9 cellular contexts compared by ENCODE assay signal in the genomic region with DNA sequence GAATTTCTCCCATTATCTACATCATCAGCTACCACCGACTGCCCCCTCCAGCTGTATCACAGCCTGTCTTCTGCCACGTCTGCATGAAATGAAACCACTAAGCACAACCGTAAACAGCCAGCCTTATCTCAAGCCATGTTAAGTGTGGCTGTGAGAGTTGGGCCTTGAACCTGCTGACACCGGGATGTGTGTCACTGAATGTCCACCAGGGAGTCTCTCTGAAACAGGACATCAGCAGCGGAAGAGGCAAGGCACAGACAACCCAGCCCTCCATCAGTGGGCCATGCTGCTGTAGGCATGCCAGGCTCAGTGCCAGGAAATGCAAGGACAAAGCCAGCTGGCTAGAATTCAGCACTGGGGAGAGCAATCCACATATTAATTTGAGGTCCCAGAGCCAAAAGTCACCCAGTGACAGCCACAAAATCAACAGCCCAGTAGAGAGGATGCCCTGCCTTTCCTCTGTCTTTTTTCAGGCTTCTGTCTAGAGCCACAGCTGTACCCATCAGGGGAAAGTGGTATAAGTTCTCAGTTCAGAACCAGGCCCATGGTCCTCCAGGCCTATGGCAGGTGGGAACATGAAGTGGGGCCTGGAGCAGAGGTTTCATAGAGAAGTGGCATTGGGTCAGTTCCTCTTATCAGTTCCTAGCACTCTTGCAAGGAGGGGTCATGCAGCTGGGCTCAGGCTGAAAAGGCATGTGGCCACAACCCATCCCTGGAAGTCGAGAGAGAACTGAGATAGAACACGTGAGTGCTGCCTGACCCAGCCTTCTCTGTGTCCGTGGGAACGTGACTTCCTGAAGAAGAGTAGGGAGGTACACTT.
DNase-seq lines count a peak whose midpoint lies in the region; ATAC-seq, FAIRE-seq and TF ChIP-seq lines count a peak whose summit lies in the region.
"Had no signal": no experiment of that assay in that cellular context is flagged by ENCODE, and none has a peak within 500 bp of the region (broad histone marks: within the 10 kb centered on the region; RNA-seq: fewer than 3 reads in every experiment).

No MANE protein-coding gene starts in this region.

- no peak overlapping the region for H3K4me3 ChIP-seq in liver (ENCODE audit: low read depth in 1 of 3, low read length in 3 of 3)

- peak overlapping the region in 1 of 2 donors; percentile 38 for H3K27ac ChIP-seq in liver (ENCODE audit: low read depth in 1 of 2, low read length in 2 of 2)

- no peaks in the 10 kb centered on the region for H3K4me1 ChIP-seq in liver (ENCODE audit: control insufficient read depth in 4 of 4, insufficient read depth in 4 of 4, low read length in 3 of 4)

- no peaks in the 10 kb centered on the region for H3K36me3 ChIP-seq in liver (ENCODE audit: control insufficient read depth in 4 of 4, insufficient read depth in 3 of 4, low read depth in 1 of 4, low read length in 3 of 4)

- H3K9me3 ChIP-seq in liver (ENCODE audit: control insufficient read depth in 4 of 4, low read length in 3 of 4), result no peaks in the 10 kb centered on the region

- 63% methylated on average over 9 of the region's 9 CpGs for WGBS in liver

- H3K27me3 ChIP-seq in liver (ENCODE audit: control insufficient read depth in 4 of 4, insufficient read depth in 4 of 4, low read length in 3 of 4), result no peaks in the 10 kb centered on the region

- peak in 1 of 2 donors; percentile 82 for TF ChIP-seq RAD21 in liver (IDR thresholded peaks at IDR 0.05)

- peak; percentile 30 for TF ChIP-seq CTCF in liver (IDR thresholded peaks at IDR 0.05; ENCODE audit: low read depth, low read length, missing input control)

- no peak for TF ChIP-seq POLR2A in H54 (IDR thresholded peaks at IDR 0.05; ENCODE audit: low read depth, low read length)

- DNase-seq in amygdala (lab: John Stamatoyannopoulos, UW) (peak in 41 of 56 donors; percentile 5 to 73 (median 36)), H54 (ENCODE audit: insufficient read length, low spot score) (no peak), NCI-H2171 treated with DMSO at 0.1 percent for 48 hours (lab: John Stamatoyannopoulos, UW) (no peak)
- no peak for DNase-seq in stimulated activated naive CD8-positive, alpha-beta T cell treated with anti-CD3 and anti-CD28 coated beads, Interleukin-15, Interleukin-2, amounts not matched to agents 100 U/mL and 50 U/mL, for 24 hours
- DNase-seq in effector CD8-positive, alpha-beta T cell (lab: John Stamatoyannopoulos, UW), result no peak
- DNase-seq: activated naive CD8-positive, alpha-beta T cell treated with anti-CD3 and anti-CD28 coated beads, Interleukin-2, amount 10 ng/mL, durations not matched to agents 7 days and 5 days had no signal

- peak; percentile 67 for ATAC-seq in GM18519 (IDR thresholded peaks at IDR 0.05; ENCODE audit: low FRiP score, unreplicated experiment)
- ATAC-seq in HG03135 (IDR thresholded peaks at IDR 0.05; ENCODE audit: unreplicated experiment), result peak; percentile 85
- no peak for ATAC-seq in stimulated activated naive CD8-positive, alpha-beta T cell treated with anti-CD3 and anti-CD28 coated beads, Interleukin-15, Interleukin-2, amounts not matched to agents 100 U/mL and 50 U/mL, for 24 hours

- no peak for FAIRE-seq in H54 (lab: Jason Lieb, UNC)

- H3K9ac ChIP-seq in liver (ENCODE audit: low read depth in 1 of 2, low read length in 2 of 2), result no peak overlapping the region

TF ChIP-seq in liver, 16 proteins besides CTCF, POLR2A, EP300 and RAD21:
- TF ChIP-seq FOXA1 (IDR thresholded peaks at IDR 0.05), result no peak
- TF ChIP-seq GABPA (IDR thresholded peaks at IDR 0.05 in 1 of 2, conservative IDR thresholded peaks at IDR 0.05 in 1 of 2), result no peak
- peak in 1 of 2 donors; percentile 15 for TF ChIP-seq EGR1 (IDR thresholded peaks at IDR 0.05; ENCODE audit: low read depth in 2 of 2)
- peak; percentile 62 for TF ChIP-seq SP1 (IDR thresholded peaks at IDR 0.05)
- TF ChIP-seq YY1 (IDR thresholded peaks at IDR 0.05), result peak; percentile 19
- TF ChIP-seq JUND (IDR thresholded peaks at IDR 0.05), result no peak
- no peak for TF ChIP-seq HNF4G (IDR thresholded peaks at IDR 0.05)
- TF ChIP-seq, protein P1, sequence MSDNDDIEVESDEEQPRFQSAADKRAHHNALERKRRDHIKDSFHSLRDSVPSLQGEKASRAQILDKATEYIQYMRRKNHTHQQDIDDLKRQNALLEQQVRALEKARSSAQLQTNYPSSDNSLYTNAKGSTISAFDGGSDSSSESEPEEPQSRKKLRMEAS (IDR thresholded peaks at IDR 0.05), result peak; percentile 59
- TF ChIP-seq, protein P2, sequence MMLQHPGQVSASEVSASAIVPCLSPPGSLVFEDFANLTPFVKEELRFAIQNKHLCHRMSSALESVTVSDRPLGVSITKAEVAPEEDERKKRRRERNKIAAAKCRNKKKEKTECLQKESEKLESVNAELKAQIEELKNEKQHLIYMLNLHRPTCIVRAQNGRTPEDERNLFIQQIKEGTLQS (IDR thresholded peaks at IDR 0.05), result no peak
- no peak for TF ChIP-seq TAF1 (conservative IDR thresholded peaks at IDR 0.05)
- peak in 1 of 2 donors; percentile 9 for TF ChIP-seq HNF4A (conservative IDR thresholded peaks at IDR 0.05)
- no peak for TF ChIP-seq FOXA2 (IDR thresholded peaks at IDR 0.05)
- TF ChIP-seq, protein P3, sequence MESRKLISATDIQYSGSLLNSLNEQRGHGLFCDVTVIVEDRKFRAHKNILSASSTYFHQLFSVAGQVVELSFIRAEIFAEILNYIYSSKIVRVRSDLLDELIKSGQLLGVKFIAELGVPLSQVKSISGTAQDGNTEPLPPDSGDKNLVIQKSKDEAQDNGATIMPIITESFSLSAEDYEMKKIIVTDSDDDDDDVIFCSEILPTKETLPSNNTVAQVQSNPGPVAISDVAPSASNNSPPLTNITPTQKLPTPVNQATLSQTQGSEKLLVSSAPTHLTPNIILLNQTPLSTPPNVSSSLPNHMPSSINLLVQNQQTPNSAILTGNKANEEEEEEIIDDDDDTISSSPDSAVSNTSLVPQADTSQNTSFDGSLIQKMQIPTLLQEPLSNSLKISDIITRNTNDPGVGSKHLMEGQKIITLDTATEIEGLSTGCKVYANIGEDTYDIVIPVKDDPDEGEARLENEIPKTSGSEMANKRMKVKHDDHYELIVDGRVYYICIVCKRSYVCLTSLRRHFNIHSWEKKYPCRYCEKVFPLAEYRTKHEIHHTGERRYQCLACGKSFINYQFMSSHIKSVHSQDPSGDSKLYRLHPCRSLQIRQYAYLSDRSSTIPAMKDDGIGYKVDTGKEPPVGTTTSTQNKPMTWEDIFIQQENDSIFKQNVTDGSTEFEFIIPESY (IDR thresholded peaks at IDR 0.05), result no peak
- peak; percentile 85 for TF ChIP-seq NR2F2 (IDR thresholded peaks at IDR 0.05)
- TF ChIP-seq RXRA (IDR thresholded peaks at IDR 0.05), result peak in 1 of 2 donors; percentile 2
- TF ChIP-seq, protein P4, sequence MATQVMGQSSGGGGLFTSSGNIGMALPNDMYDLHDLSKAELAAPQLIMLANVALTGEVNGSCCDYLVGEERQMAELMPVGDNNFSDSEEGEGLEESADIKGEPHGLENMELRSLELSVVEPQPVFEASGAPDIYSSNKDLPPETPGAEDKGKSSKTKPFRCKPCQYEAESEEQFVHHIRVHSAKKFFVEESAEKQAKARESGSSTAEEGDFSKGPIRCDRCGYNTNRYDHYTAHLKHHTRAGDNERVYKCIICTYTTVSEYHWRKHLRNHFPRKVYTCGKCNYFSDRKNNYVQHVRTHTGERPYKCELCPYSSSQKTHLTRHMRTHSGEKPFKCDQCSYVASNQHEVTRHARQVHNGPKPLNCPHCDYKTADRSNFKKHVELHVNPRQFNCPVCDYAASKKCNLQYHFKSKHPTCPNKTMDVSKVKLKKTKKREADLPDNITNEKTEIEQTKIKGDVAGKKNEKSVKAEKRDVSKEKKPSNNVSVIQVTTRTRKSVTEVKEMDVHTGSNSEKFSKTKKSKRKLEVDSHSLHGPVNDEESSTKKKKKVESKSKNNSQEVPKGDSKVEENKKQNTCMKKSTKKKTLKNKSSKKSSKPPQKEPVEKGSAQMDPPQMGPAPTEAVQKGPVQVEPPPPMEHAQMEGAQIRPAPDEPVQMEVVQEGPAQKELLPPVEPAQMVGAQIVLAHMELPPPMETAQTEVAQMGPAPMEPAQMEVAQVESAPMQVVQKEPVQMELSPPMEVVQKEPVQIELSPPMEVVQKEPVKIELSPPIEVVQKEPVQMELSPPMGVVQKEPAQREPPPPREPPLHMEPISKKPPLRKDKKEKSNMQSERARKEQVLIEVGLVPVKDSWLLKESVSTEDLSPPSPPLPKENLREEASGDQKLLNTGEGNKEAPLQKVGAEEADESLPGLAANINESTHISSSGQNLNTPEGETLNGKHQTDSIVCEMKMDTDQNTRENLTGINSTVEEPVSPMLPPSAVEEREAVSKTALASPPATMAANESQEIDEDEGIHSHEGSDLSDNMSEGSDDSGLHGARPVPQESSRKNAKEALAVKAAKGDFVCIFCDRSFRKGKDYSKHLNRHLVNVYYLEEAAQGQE (IDR thresholded peaks at IDR 0.05), result peak; percentile 91

Comparison
In these comparisons a context has a peak if more than half of its experiments do, and no peak if none do; other contexts are left out.
1. DNase-seq: peak in amygdala (41 of 56); none in H54 (single experiment), stimulated activated naive CD8-positive, alpha-beta T cell treated with anti-CD3 and anti-CD28 coated beads, Interleukin-15, Interleukin-2, amounts not matched to agents 100 U/mL and 50 U/mL, for 24 hours (single experiment), NCI-H2171 treated with DMSO at 0.1 percent for 48 hours (single experiment) and effector CD8-positive, alpha-beta T cell (single experiment).